In the genomic region with DNA sequence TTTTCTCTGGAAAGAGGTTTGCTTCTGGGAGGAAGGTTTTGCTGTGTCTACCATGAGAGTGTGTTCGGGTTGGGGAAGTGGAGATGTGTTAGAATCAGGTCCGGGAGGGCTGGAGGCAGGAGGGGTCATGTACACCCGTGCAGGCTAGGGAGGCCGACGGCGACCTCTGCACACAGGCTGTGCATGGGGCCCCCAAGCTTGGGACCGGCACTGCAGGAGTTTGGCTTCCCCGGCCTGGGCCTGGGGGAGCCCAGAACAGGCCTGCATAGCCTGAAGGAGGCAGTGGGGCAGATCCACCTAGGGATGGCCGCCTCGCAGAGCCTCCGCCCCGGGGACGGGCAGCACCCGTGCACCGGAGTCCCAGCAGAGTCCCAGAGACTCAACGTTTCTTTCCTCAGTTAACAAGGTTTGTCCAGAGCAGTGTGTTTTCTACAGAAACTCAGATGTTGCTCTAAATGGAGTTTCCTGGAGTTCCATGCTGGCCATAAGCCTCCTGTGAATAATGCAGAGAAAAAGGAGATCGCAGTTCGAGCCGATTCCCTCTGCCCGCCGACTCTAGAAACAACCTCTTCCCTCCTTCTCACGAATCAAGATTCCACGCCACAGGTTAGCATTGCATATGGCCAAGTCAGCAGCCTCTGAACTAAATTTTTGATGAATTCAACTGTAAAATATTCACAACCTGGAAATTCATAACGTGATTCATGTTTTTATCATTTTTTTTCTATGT, we compare ENCODE assay signal across 21 cellular contexts.
DNase-seq lines count a peak whose midpoint lies in the region; ATAC-seq and TF ChIP-seq lines count a peak whose summit lies in the region.
"Had no signal": no experiment of that assay in that cellular context is flagged by ENCODE, and none has a peak within 500 bp of the region (broad histone marks: within the 10 kb centered on the region; RNA-seq: fewer than 3 reads in every experiment).

No MANE protein-coding gene starts in this region.

- H3K9me3 Mint-ChIP-seq in endodermal cell = no peaks in the 10 kb centered on the region
- peaks cover 3% of the 10 kb centered on the region for H3K9me3 Mint-ChIP-seq in osteocyte (ENCODE audit: unreplicated experiment)
- H3K9me3 Mint-ChIP-seq in progenitor cell of endocrine pancreas (ENCODE audit: low read depth) = no peaks in the 10 kb centered on the region
- H3K9me3 Mint-ChIP-seq: CD8-positive, alpha-beta memory T cell had no signal

- H3K4me3 ChIP-seq in heart right ventricle = no peak overlapping the region
- no peak overlapping the region for H3K4me3 ChIP-seq in endodermal cell (ENCODE audit: low read length)
- H3K4me3 ChIP-seq: BLaER1 treated with 17β-estradiol and CSF1 and Interleukin-3, amounts not matched to agents 10 nM and 100 nM; GM12878; GM23248 had no signal

- peaks cover 0 to 2% (median 0%) of the 10 kb centered on the region in 11 donors for H3K9me3 ChIP-seq in heart right ventricle
- no peaks in the 10 kb centered on the region for H3K9me3 ChIP-seq in endodermal cell (ENCODE audit: control insufficient read depth, low read length)

- H3K27me3 ChIP-seq in heart right ventricle (peaks cover 0 to 47% (median 23%) of the 10 kb centered on the region in 7 donors), endodermal cell (ENCODE audit: control insufficient read depth, insufficient read depth, low read length, poor library complexity, severe bottlenecking) (no peaks in the 10 kb centered on the region)

- intact Hi-C loops in cardiac septum (cut with DNase I) = no loop called here
- intact Hi-C loops in heart right ventricle (cut with DNase I) = no loop called here

- H3K36me3 ChIP-seq in heart right ventricle (no peaks in the 10 kb centered on the region), endodermal cell (ENCODE audit: control insufficient read depth, insufficient read depth, low read length) (no peaks in the 10 kb centered on the region)
- H3K36me3 ChIP-seq: BLaER1 treated with 17β-estradiol and CSF1 and Interleukin-3, amounts not matched to agents 10 nM and 100 nM had no signal

- H3K4me1 Mint-ChIP-seq in endodermal cell (no peaks in the 10 kb centered on the region), osteocyte (ENCODE audit: unreplicated experiment) (peaks cover 39% of the 10 kb centered on the region), progenitor cell of endocrine pancreas (ENCODE audit: low read depth) (no peaks in the 10 kb centered on the region)
- H3K4me1 Mint-ChIP-seq: CD8-positive, alpha-beta memory T cell; IgD-negative memory B cell had no signal

- H3K27ac Mint-ChIP-seq in endodermal cell = no peak overlapping the region
- H3K27ac Mint-ChIP-seq in osteocyte (ENCODE audit: unreplicated experiment) = no peak overlapping the region
- no peak overlapping the region for H3K27ac Mint-ChIP-seq in progenitor cell of endocrine pancreas
- H3K27ac Mint-ChIP-seq: CD8-positive, alpha-beta memory T cell; IgD-negative memory B cell had no signal

- H3K27me3 Mint-ChIP-seq in endodermal cell (ENCODE audit: insufficient read depth) (no peaks in the 10 kb centered on the region), osteocyte (ENCODE audit: unreplicated experiment) (no peaks in the 10 kb centered on the region), progenitor cell of endocrine pancreas (peaks cover 8% of the 10 kb centered on the region)

- in situ Hi-C loops in KBM-7 (cut with MboI; ENCODE audit: low pct_unique_long_range_greater_than_20kb, low sequenced_read_pairs) = no loop called here

- H3K4me3 Mint-ChIP-seq in endodermal cell (no peak overlapping the region), osteocyte (ENCODE audit: unreplicated experiment) (no peak overlapping the region), progenitor cell of endocrine pancreas (ENCODE audit: low read depth) (no peak overlapping the region)
- H3K4me3 Mint-ChIP-seq: CD8-positive, alpha-beta memory T cell; IgD-negative memory B cell had no signal

- no peak for ATAC-seq in heart right ventricle
- ATAC-seq: GM12878 had no signal

- H3K27ac ChIP-seq in heart right ventricle = no peak overlapping the region
- H3K27ac ChIP-seq in endodermal cell (ENCODE audit: low read depth, low read length) = no peak overlapping the region
- H3K27ac ChIP-seq: BLaER1 treated with 17β-estradiol and CSF1 and Interleukin-3, amounts not matched to agents 10 nM and 100 nM; GM23248; HL-60 had no signal

- 83 to 85% methylated on average over 24 of the region's 24 CpGs for WGBS in heart right ventricle, 2 donors
- 90 to 92% methylated on average over 14 to 24 of the region's 24 CpGs for WGBS in endodermal cell (ENCODE audit: insufficient coverage in 1 of 2, insufficient read length in 1 of 2), 2 experiments

- H3K4me1 ChIP-seq in heart right ventricle = no peaks in the 10 kb centered on the region
- H3K4me1 ChIP-seq in endodermal cell (ENCODE audit: control insufficient read depth, insufficient read depth, low read length) = no peaks in the 10 kb centered on the region

- DNase-seq in cardiac septum (ENCODE audit: low spot score) = peak; percentile 62
- no peak for DNase-seq in heart right ventricle
- DNase-seq in endodermal cell = peak; percentile 35
- DNase-seq in osteocyte (ENCODE audit: extremely low spot score, unreplicated experiment) = peak; percentile 81
- DNase-seq in cerebellar cortex (ENCODE audit: low spot score) = no peak
- no peak for DNase-seq in stimulated activated CD4-positive, alpha-beta T cell treated with anti-CD3 and anti-CD28 coated beads, Interleukin-4, amount 100 ng/mL, for 1 hour
- no peak for DNase-seq in progenitor cell of endocrine pancreas (ENCODE audit: low spot score, unreplicated experiment)
- DNase-seq in KBM-7 = no peak
- DNase-seq: CD8-positive, alpha-beta memory T cell; DND-41; GDM1; GM23248; NCI-H1105; NCI-H1694; NCI-H446; NCI-H69; RPMI8226 had no signal

- no peak overlapping the region for H3K9ac ChIP-seq in endodermal cell (ENCODE audit: extremely low read depth, low read length, poor library complexity, severe bottlenecking)
- H3K9ac ChIP-seq: BLaER1 treated with 17β-estradiol and CSF1 and Interleukin-3, amounts not matched to agents 10 nM and 100 nM; GM23248 had no signal

- TF ChIP-seq CTCF in heart right ventricle (IDR thresholded peaks at IDR 0.05) = no peak
- TF ChIP-seq CTCF in endodermal cell (conservative IDR thresholded peaks at IDR 0.05) = no peak
- no peak for TF ChIP-seq CTCF in osteocyte (IDR thresholded peaks at IDR 0.05)
- no peak for TF ChIP-seq CTCF in progenitor cell of endocrine pancreas (IDR thresholded peaks at IDR 0.05; ENCODE audit: unreplicated experiment)

- H3K36me3 Mint-ChIP-seq in endodermal cell (ENCODE audit: low read depth) = no peaks in the 10 kb centered on the region
- no peaks in the 10 kb centered on the region for H3K36me3 Mint-ChIP-seq in osteocyte (ENCODE audit: unreplicated experiment)
- H3K36me3 Mint-ChIP-seq in progenitor cell of endocrine pancreas (ENCODE audit: insufficient read depth) = no peaks in the 10 kb centered on the region
- H3K36me3 Mint-ChIP-seq: CD8-positive, alpha-beta memory T cell; IgD-negative memory B cell had no signal

Comparison
In these comparisons a context has a peak if more than half of its experiments do, and no peak if none do; other contexts are left out.
1. DNase-seq: peak in cardiac septum (single experiment), endodermal cell (single experiment) and osteocyte (single experiment); none in heart right ventricle (0 of 2), cerebellar cortex (single experiment), stimulated activated CD4-positive, alpha-beta T cell treated with anti-CD3 and anti-CD28 coated beads, Interleukin-4, amount 100 ng/mL, for 1 hour (single experiment), progenitor cell of endocrine pancreas (single experiment) and KBM-7 (single experiment).